Comparison of ENCODE assay signal across 17 cellular contexts in genomic region chr1:38953433-38953860, GRCh38. TPM values are rescaled to one million over a fixed set of nuclear protein-coding genes. Genes with fewer than 3 reads are reported as not detected.
A peak's percentile ranks its signal among the peaks of the same experiment; 100 is the strongest.
DNase-seq lines count a peak whose midpoint lies in the region; ATAC-seq, FAIRE-seq and TF ChIP-seq lines count a peak whose summit lies in the region.
"Had no signal": no experiment of that assay in that cellular context is flagged by ENCODE, and none has a peak within 500 bp of the region (broad histone marks: within the 10 kb centered on the region; RNA-seq: fewer than 3 reads in every experiment).

No MANE protein-coding gene starts in this region.

- no peak overlapping the region for H4K91ac ChIP-seq in trophoblast cell (ENCODE audit: low read depth, low read length)

- H3K14ac ChIP-seq in trophoblast cell (ENCODE audit: low read length): no peak overlapping the region

- H4K8ac ChIP-seq in trophoblast cell (ENCODE audit: low read depth, low read length): no peak overlapping the region

- peak overlapping the region; percentile 29; the same call in 1 of the 2 replicates for H2AFZ ChIP-seq in GM23248
- no peak overlapping the region for H2AFZ ChIP-seq in trophoblast cell (ENCODE audit: insufficient read depth, low read length, poor library complexity)

- no peak overlapping the region for H3K4me3 ChIP-seq in GM23248
- H3K4me3 ChIP-seq in HUES64 (ENCODE audit: low read length): no peak overlapping the region
- H3K4me3 ChIP-seq in bronchial epithelial cell (ENCODE audit: low read depth, low read length): no peak overlapping the region
- no peak overlapping the region for H3K4me3 ChIP-seq in uterus
- no peak overlapping the region for H3K4me3 ChIP-seq in trophoblast cell (ENCODE audit: low read depth, low read length)
- H3K4me3 ChIP-seq: cardiac muscle cell, pancreas had no signal

- H3F3A ChIP-seq in GM23248 (ENCODE audit: insufficient read depth): 0 out of 2 replicates have a peak, but pooled peaks cover 5% of the 10 kb centered on the region

- H2BK5ac ChIP-seq in trophoblast cell (ENCODE audit: low read depth, low read length, poor library complexity): no peak overlapping the region

- H2AK5ac ChIP-seq in trophoblast cell (ENCODE audit: low read length): no peak overlapping the region

- H3K79me1 ChIP-seq in trophoblast cell (ENCODE audit: low read length): no peaks in the 10 kb centered on the region

- no peak for FAIRE-seq in bronchial epithelial cell (lab: Jason Lieb, UNC)
- FAIRE-seq: pancreas had no signal

- no peak overlapping the region for H3K9ac ChIP-seq in GM23248
- H3K9ac ChIP-seq in HUES64 (ENCODE audit: low read depth, low read length): no peak overlapping the region
- H3K9ac ChIP-seq in trophoblast cell (ENCODE audit: low read length): no peak overlapping the region

- H3K9me2 ChIP-seq in GM23248 (ENCODE audit: insufficient read depth): no peaks in the 10 kb centered on the region

- peaks cover 8% of the 10 kb centered on the region; the same call in 1 of the 2 replicates for H3K4me1 ChIP-seq in GM23248 (ENCODE audit: insufficient read depth)
- H3K4me1 ChIP-seq in HUES64 (ENCODE audit: insufficient read depth, low read length): 0 out of 2 replicates have a peak, but pooled peaks cover 6% of the 10 kb centered on the region
- no peaks in the 10 kb centered on the region for H3K4me1 ChIP-seq in uterus
- peaks cover 5 to 9% of the 10 kb centered on the region in 2 experiments for H3K4me1 ChIP-seq in trophoblast cell (ENCODE audit: control insufficient read depth in 1 of 2, insufficient read depth in 2 of 2, low read length in 2 of 2)
- H3K4me1 ChIP-seq: pancreas had no signal

- H4K12ac ChIP-seq in trophoblast cell (ENCODE audit: low read depth, low read length): no peak overlapping the region

- DNase-seq in GM23248 (peak; percentile 20), bronchial epithelial cell (ENCODE audit: low read depth) (peak; percentile 78), iPS-NIHi7 (ENCODE audit: extremely low spot score) (peak; percentile 30), uterus (no peak), trophoblast cell (no peak)
- DNase-seq: activated CD8-positive, alpha-beta T cell treated with anti-CD3 and anti-CD28 coated beads, Interleukin-2, amount 10 ng/mL, durations not matched to agents 7 days and 5 days; Calu3; hippocampal formation; Karpas-422; NCI-H1417; pancreas; stimulated activated CD4-positive, alpha-beta T cell treated with anti-CD3 and anti-CD28 coated beads, Interleukin-4, amount 100 ng/mL, for 1 hour had no signal

- no peak overlapping the region for H3K27ac ChIP-seq in GM23248
- peak overlapping the region; percentile 60; the same call in 1 of the 2 replicates for H3K27ac ChIP-seq in HUES64 (ENCODE audit: low read depth, low read length)
- H3K27ac ChIP-seq in uterus: no peak overlapping the region
- H3K27ac ChIP-seq in trophoblast cell (ENCODE audit: low read depth, low read length): no peak overlapping the region
- H3K27ac ChIP-seq: cardiac muscle cell, pancreas had no signal

- H2BK12ac ChIP-seq in trophoblast cell (ENCODE audit: low read length): no peak overlapping the region

- TF ChIP-seq POLR2A in uterus (IDR thresholded peaks at IDR 0.05): no peak

- ATAC-seq in HG02852 (IDR thresholded peaks at IDR 0.05; ENCODE audit: unreplicated experiment) (no peak), GM18870 (IDR thresholded peaks at IDR 0.05; ENCODE audit: unreplicated experiment) (no peak)
- ATAC-seq: activated CD8-positive, alpha-beta T cell treated with anti-CD3 and anti-CD28 coated beads, Interleukin-2, amount 10 ng/mL, durations not matched to agents 7 days and 5 days; pancreas; Right ventricle myocardium inferior had no signal

- in situ Hi-C loops in GM23248 (cut with MboI): no loop called here

- H3K4me2 ChIP-seq in GM23248 (ENCODE audit: unreplicated experiment) (no peak overlapping the region), trophoblast cell (ENCODE audit: low read length) (no peak overlapping the region)

- H3K4ac ChIP-seq in trophoblast cell (ENCODE audit: low read depth, low read length): no peak overlapping the region

- no peaks in the 10 kb centered on the region for H3K79me2 ChIP-seq in GM23248 (ENCODE audit: insufficient read depth)
- no peaks in the 10 kb centered on the region for H3K79me2 ChIP-seq in trophoblast cell (ENCODE audit: control insufficient read depth, insufficient read depth, low read length, poor library complexity)

- H3K23ac ChIP-seq in trophoblast cell (ENCODE audit: low read length): no peak overlapping the region

- H3K27me3 ChIP-seq in GM23248 (replicated peaks; ENCODE audit: insufficient read depth): no peaks in the 10 kb centered on the region
- H3K27me3 ChIP-seq in HUES64 (ENCODE audit: insufficient read depth, low read length): no peaks in the 10 kb centered on the region
- H3K27me3 ChIP-seq in bronchial epithelial cell (ENCODE audit: control insufficient read depth, insufficient read depth, low read length): no peaks in the 10 kb centered on the region
- no peaks in the 10 kb centered on the region for H3K27me3 ChIP-seq in uterus
- H3K27me3 ChIP-seq in trophoblast cell (ENCODE audit: insufficient read depth, low read length): no peaks in the 10 kb centered on the region
- H3K27me3 ChIP-seq: cardiac muscle cell, pancreas had no signal

- intact Hi-C loops in uterus (cut with DNase I; ENCODE audit: low total_unique reads): no loop called here

- H4K20me1 ChIP-seq in GM23248 (ENCODE audit: insufficient read depth): no peaks in the 10 kb centered on the region

- WGBS in GM23248 (ENCODE audit: low coverage in 1 of 2, low lambda C conversion rate in 2 of 2, missing lambda C conversion rate in 2 of 2), 2 experiments: 39 to 45% methylated on average over 4 of the region's 4 CpGs
- WGBS in HUES64: 12% methylated on average over 4 of the region's 4 CpGs
- no CpG with 5 or more reads among the region's 4 CpGs for WGBS in trophoblast cell (ENCODE audit: extremely low coverage, insufficient coverage, insufficient read length)

- no peak overlapping the region for H2BK120ac ChIP-seq in trophoblast cell (ENCODE audit: insufficient read depth, low read length, poor library complexity)

- no peak overlapping the region for H3K18ac ChIP-seq in trophoblast cell (ENCODE audit: low read length)

- H3K9me3 ChIP-seq in GM23248 (ENCODE audit: low read depth) (no peaks in the 10 kb centered on the region), HUES64 (ENCODE audit: insufficient read depth, low read depth, low read length) (no peaks in the 10 kb centered on the region), uterus (no peaks in the 10 kb centered on the region), trophoblast cell (ENCODE audit: insufficient read depth, low read depth, low read length) (no peaks in the 10 kb centered on the region)
- H3K9me3 ChIP-seq: pancreas had no signal

- no peaks in the 10 kb centered on the region for H3K36me3 ChIP-seq in GM23248 (ENCODE audit: low read depth)
- no peaks in the 10 kb centered on the region for H3K36me3 ChIP-seq in HUES64 (ENCODE audit: insufficient read depth, low read length)
- H3K36me3 ChIP-seq in bronchial epithelial cell (ENCODE audit: control insufficient read depth, insufficient read depth, low read length): no peaks in the 10 kb centered on the region
- H3K36me3 ChIP-seq in uterus: no peaks in the 10 kb centered on the region
- H3K36me3 ChIP-seq in trophoblast cell (ENCODE audit: control insufficient read depth in 1 of 2, insufficient read depth in 2 of 2, low read length in 2 of 2): no peaks in the 10 kb centered on the region
- H3K36me3 ChIP-seq: cardiac muscle cell, pancreas had no signal

- TF ChIP-seq CTCF in bronchial epithelial cell (IDR thresholded peaks at IDR 0.05; ENCODE audit: insufficient read depth, low read length, severe bottlenecking): no peak
- no peak for TF ChIP-seq CTCF in uterus (IDR thresholded peaks at IDR 0.05)

RNA-seq across cellular contexts. Expression of gene RHBDL2, which starts 11.8 kb away (rescaled TPM):
- total RNA-seq in GM23248 (2014; rRNA removed; shearing (Covaris generic)): 0.22 TPM in 1 of 2 replicates, not detected in the other
- polyA plus RNA-seq in GM23248 (2016; fragmentation: Nextera tagmentation; extraction: Ambion mirVana): 1.4 and 1.5 TPM in 2 replicates
- not detected for polyA plus RNA-seq in HUES64 (2013, experiment 1 of 2)
- polyA plus RNA-seq in HUES64 (2013, experiment 2 of 2): not detected
- total RNA-seq in bronchial epithelial cell: 5.0 and 18.7 TPM in 2 replicates
- 1 to 10 TPM in 1 of 4 donors, not detected in 3; 1.2 TPM for total RNA-seq in uterus
- polyA plus RNA-seq in trophoblast cell (2013): not detected in 2 replicates
- total RNA-seq: activated CD8-positive, alpha-beta T cell treated with anti-CD3 and anti-CD28 coated beads, Interleukin-2, amount 10 ng/mL, durations not matched to agents 7 days and 5 days; cardiac muscle cell had no signal

RNA-seq across cellular contexts. Expression of gene AKIRIN1, which starts 37.6 kb away (rescaled TPM):
- total RNA-seq in GM23248 (2014; rRNA removed; shearing (Covaris generic)): 56.1 and 69.7 TPM in 2 replicates
- polyA plus RNA-seq in GM23248 (2016; fragmentation: Nextera tagmentation; extraction: Ambion mirVana): 65.5 and 68.5 TPM in 2 replicates
- polyA plus RNA-seq in HUES64 (2013, experiment 1 of 2): 148 TPM
- polyA plus RNA-seq in HUES64 (2013, experiment 2 of 2): 142 TPM
- 37.9 and 46.9 TPM in 2 replicates for total RNA-seq in bronchial epithelial cell
- total RNA-seq in uterus: 10 to 100 TPM; 17.4 to 71.8 (median 53.4) TPM
- polyA plus RNA-seq in trophoblast cell (2013): 78.0 and 79.2 TPM in 2 replicates

Comparison
In these comparisons a context has a peak if more than half of its experiments do, and no peak if none do; other contexts are left out.
1. DNase-seq: peak in GM23248 (single experiment), bronchial epithelial cell (single experiment) and iPS-NIHi7 (single experiment); none in uterus (0 of 2) and trophoblast cell (0 of 2).